In the genomic region with DNA sequence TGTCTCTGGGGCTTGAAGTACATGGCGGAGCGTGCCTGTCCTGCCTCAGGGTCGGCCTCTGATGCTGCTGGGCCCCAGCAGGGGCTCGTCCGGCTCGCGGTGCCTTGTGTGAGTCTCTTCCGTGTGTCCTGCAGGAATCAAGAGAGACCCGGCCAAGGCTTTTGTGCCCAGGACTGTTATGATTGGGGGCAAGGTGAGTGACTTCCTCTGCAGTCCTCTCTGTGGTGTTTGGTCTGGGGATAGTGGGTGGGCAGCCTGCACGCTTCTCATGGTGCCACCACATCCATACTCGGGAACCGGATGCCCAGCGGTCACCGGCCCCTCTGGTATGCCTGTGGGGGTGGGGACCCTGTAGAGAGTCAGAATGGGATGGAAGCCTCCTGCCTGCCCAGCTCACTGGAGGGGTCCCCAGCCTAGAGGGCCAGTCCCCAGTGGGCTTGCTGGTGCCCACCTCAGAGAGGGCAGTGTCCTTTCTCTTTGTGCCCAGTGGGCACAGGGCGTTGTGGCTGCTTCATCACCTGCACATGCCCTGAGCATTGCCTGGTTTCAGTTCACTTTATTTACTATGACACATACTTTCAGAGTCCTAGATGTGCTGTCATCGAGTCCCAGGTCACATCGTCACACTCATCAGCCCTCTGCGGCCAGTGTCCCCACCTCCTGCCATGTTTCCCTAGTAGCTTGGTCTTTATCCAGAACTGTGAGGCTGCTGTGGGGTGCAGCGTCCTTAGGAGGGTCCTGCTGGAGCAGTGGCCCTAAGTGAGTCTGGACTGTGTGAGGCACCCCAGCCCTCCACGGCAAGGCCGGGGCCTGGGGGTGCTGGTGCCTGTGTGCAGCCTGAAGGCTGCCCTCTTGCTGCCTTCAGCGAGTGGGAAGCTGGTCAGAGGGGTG, we compare ENCODE assay signal across 9 cellular contexts. TPM values are rescaled to one million over a fixed set of nuclear protein-coding genes. Genes with fewer than 3 reads are reported as not detected.
DNase-seq lines count a peak whose midpoint lies in the region; ATAC-seq and TF ChIP-seq lines count a peak whose summit lies in the region.
"Had no signal": no experiment of that assay in that cellular context is flagged by ENCODE, and none has a peak within 500 bp of the region (broad histone marks: within the 10 kb centered on the region; RNA-seq: fewer than 3 reads in every experiment).

No MANE protein-coding gene starts in this region.

- no peak for DNase-seq in activated T-cell treated with anti-CD3 and anti-CD28 coated beads, Interleukin-2, amount 50 U/mL, for 24 hours
- no peak for DNase-seq in activated T-cell treated with anti-CD3 and anti-CD28 coated beads for 4 hours
- DNase-seq in RPMI8226: peak; percentile 82
- peak; percentile 55 for DNase-seq in transverse colon
- no peak for DNase-seq in activated gamma-delta T cell (lab: John Stamatoyannopoulos, UW)
- DNase-seq in NCI-H526 treated with DMSO at 0.1 percent for 48 hours (lab: John Stamatoyannopoulos, UW): no peak
- no peak for DNase-seq in D341Med (ENCODE audit: low spot score)

- H3K4me3 Mint-ChIP-seq in activated T-cell treated with anti-CD3 and anti-CD28 coated beads, Interleukin-2, amount 50 U/mL, for 24 hours: no peak overlapping the region
- H3K4me3 Mint-ChIP-seq: neural crest cell had no signal

- no peaks in the 10 kb centered on the region for H3K9me3 Mint-ChIP-seq in activated T-cell treated with anti-CD3 and anti-CD28 coated beads, Interleukin-2, amount 50 U/mL, for 24 hours
- H3K9me3 Mint-ChIP-seq: neural crest cell had no signal

- H3K36me3 ChIP-seq in transverse colon: peaks cover 0 to 62% (median 28%) of the 10 kb centered on the region in 4 donors

- no peaks in the 10 kb centered on the region for H3K27me3 Mint-ChIP-seq in activated T-cell treated with anti-CD3 and anti-CD28 coated beads, Interleukin-2, amount 50 U/mL, for 24 hours

- no peaks in the 10 kb centered on the region for H3K4me1 ChIP-seq in transverse colon

- H3K27ac ChIP-seq in transverse colon: peak overlapping the region in 2 of 4 donors; percentile 53 to 60

- ATAC-seq in HG02852 (IDR thresholded peaks at IDR 0.05; ENCODE audit: unreplicated experiment): peak; percentile 94

- TF ChIP-seq EP300 in transverse colon (IDR thresholded peaks at IDR 0.05; ENCODE audit: low read depth): no peak

- TF ChIP-seq POLR2A in transverse colon (IDR thresholded peaks at IDR 0.05): no peak

- in situ Hi-C loops in transverse colon (cut with MboI; ENCODE audit: low pct_ligation_motif_present in 1 of 4, low pct_unique_long_range_greater_than_20kb in 1 of 4, low sequenced_read_pairs in 3 of 4): loop anchor here in 1 of 4 donors (25.0 kb wide), 1 partner anchor 101 kb away; a partner anchor contains a TSS

- no peak overlapping the region for H3K4me3 ChIP-seq in transverse colon

- H3K9me3 ChIP-seq in transverse colon: no peaks in the 10 kb centered on the region

- WGBS in transverse colon (ENCODE audit: low coverage in 1 of 2), 2 donors: 90% methylated on average over 18 of the region's 22 CpGs; no CpG with 5 or more reads in 1 of the 2 donors

- H3K4me1 Mint-ChIP-seq in activated T-cell treated with anti-CD3 and anti-CD28 coated beads, Interleukin-2, amount 50 U/mL, for 24 hours (ENCODE audit: low read depth): peaks cover 3% of the 10 kb centered on the region
- H3K4me1 Mint-ChIP-seq: neural crest cell had no signal

- TF ChIP-seq CTCF in transverse colon (IDR thresholded peaks at IDR 0.05): no peak

- intact Hi-C loops in transverse colon (cut with DNase I; ENCODE audit: low total_unique reads): no loop called here

- peaks cover 87% of the 10 kb centered on the region for H3K36me3 Mint-ChIP-seq in activated T-cell treated with anti-CD3 and anti-CD28 coated beads, Interleukin-2, amount 50 U/mL, for 24 hours (ENCODE audit: low read depth)

- H3K27ac Mint-ChIP-seq in activated T-cell treated with anti-CD3 and anti-CD28 coated beads, Interleukin-2, amount 50 U/mL, for 24 hours: peak overlapping the region; percentile 44

- H3K27me3 ChIP-seq in transverse colon: no peaks in the 10 kb centered on the region

RNA-seq across cellular contexts. Expression of a gene that starts 40.7 kb away (rescaled TPM):
- 100 to 1,000 TPM; 195 to 554 (median 359) TPM for total RNA-seq in transverse colon

Comparison
In these comparisons a context has a peak if more than half of its experiments do, and no peak if none do; other contexts are left out.
1. DNase-seq: peak in RPMI8226 (single experiment) and transverse colon (single experiment); none in activated T-cell treated with anti-CD3 and anti-CD28 coated beads, Interleukin-2, amount 50 U/mL, for 24 hours (single experiment), activated T-cell treated with anti-CD3 and anti-CD28 coated beads for 4 hours (single experiment), activated gamma-delta T cell (single experiment), NCI-H526 treated with DMSO at 0.1 percent for 48 hours (single experiment) and D341Med (single experiment).